ENCODE assay signal across 1 cellular context in the genomic region with DNA sequence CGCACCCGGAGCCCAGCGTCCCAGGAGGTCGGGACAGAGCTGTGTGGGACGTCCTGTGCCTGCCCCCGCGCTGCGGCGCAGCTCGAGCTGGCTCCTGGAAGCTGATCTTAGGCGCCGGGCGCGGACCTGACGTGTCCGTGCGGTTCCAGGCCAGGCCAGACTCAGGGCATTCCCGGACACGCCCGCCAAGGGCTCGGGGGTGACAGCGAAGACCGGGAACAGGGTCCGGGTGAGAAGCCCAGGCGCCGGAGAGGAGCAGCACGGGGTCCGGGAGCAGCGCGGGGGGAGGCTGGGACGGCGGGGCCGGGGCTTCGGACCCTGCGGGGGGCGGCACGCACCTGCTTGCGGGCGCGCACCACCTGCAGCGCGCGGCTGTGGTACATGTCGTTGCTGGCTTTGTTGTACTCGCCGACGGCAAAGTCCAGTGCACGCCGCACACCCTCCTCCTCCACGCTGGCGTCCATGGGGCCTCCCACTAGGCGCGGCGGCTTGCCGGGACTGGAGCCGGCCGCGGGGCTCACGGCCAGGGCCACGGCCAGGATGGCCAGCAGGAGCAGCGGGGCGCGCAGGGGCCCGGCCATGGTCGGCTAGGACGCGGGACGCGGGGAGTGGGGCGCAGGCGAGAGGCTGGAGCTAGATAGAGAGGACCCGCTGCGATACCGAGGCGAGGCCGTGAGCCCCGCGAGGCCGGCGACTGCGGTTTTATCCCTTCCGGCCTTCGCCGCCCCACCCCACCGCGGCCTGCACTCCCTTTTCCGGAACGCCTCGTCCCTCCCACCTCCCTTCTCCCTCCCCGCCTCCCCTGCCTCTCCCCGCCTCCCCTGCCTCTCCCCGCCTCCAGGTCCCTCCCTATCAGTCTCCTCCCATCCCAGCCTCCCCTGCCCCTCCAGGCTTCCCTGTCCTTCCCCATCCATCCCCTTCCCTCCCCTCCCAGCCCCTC.
TF ChIP-seq lines count a peak whose summit lies in the region.

A gene with protein sequence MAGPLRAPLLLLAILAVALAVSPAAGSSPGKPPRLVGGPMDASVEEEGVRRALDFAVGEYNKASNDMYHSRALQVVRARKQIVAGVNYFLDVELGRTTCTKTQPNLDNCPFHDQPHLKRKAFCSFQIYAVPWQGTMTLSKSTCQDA (minus strand): TSS at position 674 of the 940 bp plus-strand sequence. CDS start 93 bp downstream, at position 581.

TF ChIP-seq in H1, 55 proteins besides CTCF, POLR2A, EP300 and RAD21 (continued from another document):
- peak; percentile 39; the same call in 1 of the 2 replicates for TF ChIP-seq TAF1 (IDR thresholded peaks at IDR 0.05; ENCODE audit: low read depth, low read length)
- TF ChIP-seq SIN3A (conservative IDR thresholded peaks at IDR 0.05 in 1 of 2, IDR thresholded peaks at IDR 0.05 in 1 of 2; ENCODE audit: low read depth in 1 of 2, low read length in 2 of 2): 0 out of 4 replicates have a peak, but pooled peaks of 1 of the 2 experiments have one; percentile 65
